25 cellular contexts compared by ENCODE assay signal in the genomic region with DNA sequence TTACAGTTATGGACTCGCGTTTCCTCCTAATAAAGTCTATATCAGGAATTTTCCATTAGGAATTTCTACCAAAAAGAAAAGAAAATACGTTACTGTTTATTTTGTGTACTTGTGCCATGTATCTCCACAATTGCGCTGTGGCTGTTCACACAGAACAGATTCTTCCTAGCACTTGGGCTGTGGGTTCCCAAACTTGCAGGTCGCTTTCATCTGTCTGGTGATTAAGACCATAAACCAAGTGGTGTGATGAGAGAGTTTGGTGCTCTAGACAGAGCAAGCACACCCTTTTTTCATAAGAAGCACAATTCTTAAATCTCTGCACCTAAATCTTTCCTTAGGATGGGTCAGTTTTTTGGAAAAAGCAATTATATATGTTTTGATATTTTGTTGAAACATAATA.
DNase-seq lines count a peak whose midpoint lies in the region; ATAC-seq and TF ChIP-seq lines count a peak whose summit lies in the region.
"Had no signal": no experiment of that assay in that cellular context is flagged by ENCODE, and none has a peak within 500 bp of the region (broad histone marks: within the 10 kb centered on the region; RNA-seq: fewer than 3 reads in every experiment).

No MANE protein-coding gene starts in this region.

- no peak for ATAC-seq in GM19023 (IDR thresholded peaks at IDR 0.05; ENCODE audit: unreplicated experiment)
- ATAC-seq: GM12878, HCT116 had no signal

- no peaks in the 10 kb centered on the region for H3K27me3 ChIP-seq in vagina
- H3K27me3 ChIP-seq: BLaER1 treated with 17β-estradiol and CSF1 and Interleukin-3, amounts not matched to agents 10 nM and 100 nM had no signal

- TF ChIP-seq CTCF in epithelial cell of esophagus (IDR thresholded peaks at IDR 0.05; ENCODE audit: insufficient read depth, low read depth, low read length, missing control alignments), result no peak
- TF ChIP-seq CTCF in mesothelial cell of epicardium (IDR thresholded peaks at IDR 0.05; ENCODE audit: unreplicated experiment), result no peak
- no peak for TF ChIP-seq CTCF in vagina (IDR thresholded peaks at IDR 0.05)

- intact Hi-C loops in vagina (cut with DNase I), result no loop called here

- H3K4me3 ChIP-seq in epithelial cell of esophagus (ENCODE audit: low read length), result peak overlapping the region; percentile 3
- no peak overlapping the region for H3K4me3 ChIP-seq in vagina
- H3K4me3 ChIP-seq: BLaER1 treated with 17β-estradiol and CSF1 and Interleukin-3, amounts not matched to agents 10 nM and 100 nM; GM12878 had no signal

- no peaks in the 10 kb centered on the region for H3K9me3 ChIP-seq in vagina
- H3K9me3 ChIP-seq: BLaER1 treated with 17β-estradiol and CSF1 and Interleukin-3, amounts not matched to agents 10 nM and 100 nM; SK-N-SH had no signal

- H3K4me3 Mint-ChIP-seq in mesothelial cell of epicardium, result no peak overlapping the region
- H3K4me3 Mint-ChIP-seq: CD4-positive, alpha-beta memory T cell; IgD-negative memory B cell had no signal

- no peaks in the 10 kb centered on the region for H3K27me3 Mint-ChIP-seq in mesothelial cell of epicardium (ENCODE audit: low read depth)
- H3K27me3 Mint-ChIP-seq: IgD-negative memory B cell had no signal

- no peak for TF ChIP-seq POLR2A in vagina (IDR thresholded peaks at IDR 0.05)

- no peaks in the 10 kb centered on the region for H3K4me1 ChIP-seq in vagina
- H3K4me1 ChIP-seq: BLaER1 treated with 17β-estradiol and CSF1 and Interleukin-3, amounts not matched to agents 10 nM and 100 nM had no signal

- peak overlapping the region; percentile 32 for H3K27ac ChIP-seq in vagina
- H3K27ac ChIP-seq: 22Rv1; BLaER1 treated with 17β-estradiol and CSF1 and Interleukin-3, amounts not matched to agents 10 nM and 100 nM had no signal

- DNase-seq in NCI-H1105 treated with DMSO at 0.1 percent for 48 hours (lab: John Stamatoyannopoulos, UW), result peak; percentile 63
- DNase-seq in NCI-H1105 (lab: John Stamatoyannopoulos, UW), result no peak
- DNase-seq in epithelial cell of esophagus (ENCODE audit: low read depth), result peak; percentile 50
- DNase-seq in mesothelial cell of epicardium (ENCODE audit: low spot score in 2 of 2, unreplicated experiment in 2 of 2), result no peak
- DNase-seq in vagina (ENCODE audit: extremely low spot score in 2 of 2), result no peak
- no peak for DNase-seq in NCI-H2107 treated with DMSO at 0.1 percent for 48 hours (lab: John Stamatoyannopoulos, UW; ENCODE audit: unreplicated experiment)
- no peak for DNase-seq in COLO829 (ENCODE audit: low spot score)
- DNase-seq: CD4-positive, alpha-beta memory T cell; DND-41; GOT3; MV-4-11; NCI-H1417; NCI-H1694 treated with DMSO at 0.1 percent for 48 hours; NCI-H2081 treated with DMSO at 0.1 percent for 48 hours; NCI-H510A; NCI-H748 treated with DMSO at 0.1 percent for 48 hours; NK-92 treated with Interleukin-12 subunit alpha and Interleukin-12 subunit beta, amount 100 ng/mL, for 24 hours; SIG-M5; SK-N-SH had no signal

- no peaks in the 10 kb centered on the region for H3K36me3 ChIP-seq in vagina
- H3K36me3 ChIP-seq: BLaER1 treated with 17β-estradiol and CSF1 and Interleukin-3, amounts not matched to agents 10 nM and 100 nM had no signal

- H3K9me3 Mint-ChIP-seq in mesothelial cell of epicardium, result no peaks in the 10 kb centered on the region
- H3K9me3 Mint-ChIP-seq: CD4-positive, alpha-beta memory T cell; IgD-negative memory B cell had no signal

- H3K36me3 Mint-ChIP-seq in mesothelial cell of epicardium, result peaks cover 1% of the 10 kb centered on the region
- H3K36me3 Mint-ChIP-seq: CD4-positive, alpha-beta memory T cell had no signal

- peaks cover 60% of the 10 kb centered on the region for H3K4me1 Mint-ChIP-seq in mesothelial cell of epicardium
- H3K4me1 Mint-ChIP-seq: CD4-positive, alpha-beta memory T cell had no signal

- H3K27ac Mint-ChIP-seq in mesothelial cell of epicardium, result peak overlapping the region; percentile 96
- H3K27ac Mint-ChIP-seq: CD4-positive, alpha-beta memory T cell had no signal

Comparison
In these comparisons a context has a peak if more than half of its experiments do, and no peak if none do; other contexts are left out.
1. DNase-seq: peak in NCI-H1105 treated with DMSO at 0.1 percent for 48 hours (single experiment) and epithelial cell of esophagus (single experiment); none in NCI-H1105 (single experiment), mesothelial cell of epicardium (0 of 2), vagina (0 of 2), NCI-H2107 treated with DMSO at 0.1 percent for 48 hours (single experiment) and COLO829 (single experiment).